ENCODE assay signal across 14 cellular contexts in genomic region chr1:158040323-158040722, GRCh38. TPM values are rescaled to one million over a fixed set of nuclear protein-coding genes. Genes with fewer than 3 reads are reported as not detected.
DNase-seq lines count a peak whose midpoint lies in the region; ATAC-seq and TF ChIP-seq lines count a peak whose summit lies in the region.
"Had no signal": no experiment of that assay in that cellular context is flagged by ENCODE, and none has a peak within 500 bp of the region (broad histone marks: within the 10 kb centered on the region; RNA-seq: fewer than 3 reads in every experiment).

No MANE protein-coding gene starts in this region.

- TF ChIP-seq CTCF in A673 (conservative IDR thresholded peaks at IDR 0.05; ENCODE audit: low read depth, low read length) (no peak), HFFc6 (IDR thresholded peaks at IDR 0.05) (no peak), chondrocyte (IDR thresholded peaks at IDR 0.05) (no peak), neural progenitor cell (IDR thresholded peaks at IDR 0.05) (no peak)

- POLR2A ChIA-PET in A673 (lab: Charles Lee; ENCODE audit: low non-redundant PET) = no interaction called here

- no peak for DNase-seq in A673 (ENCODE audit: low spot score)
- no peak for DNase-seq in HFFc6
- no peak for DNase-seq in chondrocyte (ENCODE audit: low spot score)
- DNase-seq in neural progenitor cell (ENCODE audit: low spot score) = no peak
- DNase-seq in mesenteric fat pad (ENCODE audit: low spot score) = no peak
- DNase-seq in sciatic nerve (ENCODE audit: low spot score) = no peak
- DNase-seq: CD8-positive, alpha-beta T cell; COR-L47; DMS53; H9 had no signal

- H3K36me3 Mint-ChIP-seq in HFFc6 (ENCODE audit: low read depth) = peaks cover under 1% of the 10 kb centered on the region; the same call in 1 of the 2 replicates
- H3K36me3 Mint-ChIP-seq in chondrocyte (ENCODE audit: low read depth) = peaks cover 6% of the 10 kb centered on the region
- peaks cover 8% of the 10 kb centered on the region for H3K36me3 Mint-ChIP-seq in neural progenitor cell
- H3K36me3 Mint-ChIP-seq: CD14-positive monocyte; CD8-positive, alpha-beta T cell had no signal

- no peaks in the 10 kb centered on the region for H3K27me3 ChIP-seq in A673 (replicated peaks; ENCODE audit: insufficient read depth, low read depth, low read length, poor library complexity)
- H3K27me3 ChIP-seq in neural progenitor cell = no peaks in the 10 kb centered on the region

- peaks cover 40% of the 10 kb centered on the region for H3F3A ChIP-seq in neural progenitor cell (ENCODE audit: low read depth)

- no peak overlapping the region for H3K4me2 ChIP-seq in neural progenitor cell
- H3K4me2 ChIP-seq: GM23338 had no signal

- H3K4me1 Mint-ChIP-seq in HFFc6 (ENCODE audit: low read depth) (peaks cover 73% of the 10 kb centered on the region), chondrocyte (ENCODE audit: low read depth) (peaks cover 77% of the 10 kb centered on the region), neural progenitor cell (peaks cover 81% of the 10 kb centered on the region)

- H3K4me3 ChIP-seq in A673 (ENCODE audit: low read depth, low read length, poor library complexity, severe bottlenecking) (no peak overlapping the region), neural progenitor cell (no peak overlapping the region)
- H3K4me3 ChIP-seq: GM12878, GM23338 had no signal

- H3K36me3 ChIP-seq in A673 (ENCODE audit: insufficient read depth, low read length, poor library complexity, severe bottlenecking) = peaks cover 10% of the 10 kb centered on the region
- H3K36me3 ChIP-seq in neural progenitor cell = no peaks in the 10 kb centered on the region

- peaks cover 95% of the 10 kb centered on the region for H3K79me2 ChIP-seq in neural progenitor cell (ENCODE audit: low read depth)

- H2AFZ ChIP-seq in neural progenitor cell (replicated peaks) = no peak overlapping the region
- H2AFZ ChIP-seq: GM23338 had no signal

- CTCF ChIA-PET in A673 (lab: Charles Lee) = interaction anchor here (1.6 kb wide), 1 partner anchor 48 kb away, joined by 4 read pairs; no protein-coding TSS in a partner anchor

- BruUV-seq in A673 (replicated peaks; lab: Mats Ljungman, UMichigan) = no TSS peak

- H3K4me3 Mint-ChIP-seq in HFFc6 (no peak overlapping the region), chondrocyte (ENCODE audit: unreplicated experiment) (no peak overlapping the region), neural progenitor cell (no peak overlapping the region)
- H3K4me3 Mint-ChIP-seq: CD14-positive monocyte; CD8-positive, alpha-beta T cell; GM23338; H9 had no signal

- H3K4me1 ChIP-seq in A673 (ENCODE audit: insufficient read depth, low read length, poor library complexity, severe bottlenecking) (peaks cover 62% of the 10 kb centered on the region), neural progenitor cell (peaks cover 58% of the 10 kb centered on the region)

- intact Hi-C loops in A673 (cut with micrococcal nuclease; ENCODE audit: unreplicated experiment) (no loop called here), sciatic nerve (cut with DNase I) (no loop called here)

- peaks cover 6% of the 10 kb centered on the region; the same call in 1 of the 2 replicates for H3K27me3 Mint-ChIP-seq in HFFc6 (ENCODE audit: insufficient read depth)
- H3K27me3 Mint-ChIP-seq in chondrocyte (ENCODE audit: low read depth) = no peaks in the 10 kb centered on the region
- peaks cover 7% of the 10 kb centered on the region for H3K27me3 Mint-ChIP-seq in neural progenitor cell (ENCODE audit: insufficient read depth, low read depth)

- ATAC-seq in HG02610 (IDR thresholded peaks at IDR 0.05; ENCODE audit: unreplicated experiment) (no peak), sciatic nerve (no peak)
- ATAC-seq: CD8-positive, alpha-beta T cell; GM12878; GM23338 had no signal

- H3K9me3 Mint-ChIP-seq in HFFc6 = no peaks in the 10 kb centered on the region
- H3K9me3 Mint-ChIP-seq in chondrocyte (ENCODE audit: low read depth) = no peaks in the 10 kb centered on the region
- H3K9me3 Mint-ChIP-seq in neural progenitor cell = no peaks in the 10 kb centered on the region
- H3K9me3 Mint-ChIP-seq: CD14-positive monocyte; CD8-positive, alpha-beta T cell; GM23338; H9 had no signal

- no peaks in the 10 kb centered on the region for H3K9me3 ChIP-seq in A673 (ENCODE audit: low read depth, low read length, poor library complexity, severe bottlenecking)
- H3K9me3 ChIP-seq in neural progenitor cell (ENCODE audit: low read depth) = no peaks in the 10 kb centered on the region

- H3K27ac ChIP-seq in A673 (ENCODE audit: low read depth, low read length, poor library complexity, severe bottlenecking) (peak overlapping the region; percentile 31), neural progenitor cell (no peak overlapping the region)

- peaks cover 78% of the 10 kb centered on the region for H4K20me1 ChIP-seq in neural progenitor cell (ENCODE audit: low read depth)

- H3K27ac Mint-ChIP-seq in HFFc6 (peak overlapping the region; percentile 81; the same call in 1 of the 2 replicates), chondrocyte (ENCODE audit: unreplicated experiment) (peak overlapping the region; percentile 28), neural progenitor cell (peak overlapping the region; percentile 21)
- H3K27ac Mint-ChIP-seq: CD14-positive monocyte; CD8-positive, alpha-beta T cell; GM23338; H9 had no signal

- H3K9ac ChIP-seq in neural progenitor cell = no peak overlapping the region

RNA-seq across cellular contexts. Expression of gene KIRREL1, which starts 46.9 kb away (rescaled TPM):
- total RNA-seq in A673 (2021) (187 and 211 TPM in 2 replicates), chondrocyte (159 to 166 TPM (median 165 TPM) in 3 replicates), neural progenitor cell (ENCODE audit: low replicate concordance) (39.5 and 70.7 TPM in 2 replicates), mesenteric fat pad (99.8 TPM), sciatic nerve (67.8 TPM)
- 100 to 1,000 TPM in 5 of 6 experiments, 10 to 100 TPM in 1; 99.5 to 121 (median 107) TPM for total RNA-seq in HFFc6 (2021; fragmentation: NEBNext Ultra II Directional; extraction: Animal tissue kit (Norgen Biotek cat#: 25700))
- total RNA-seq: CD8-positive, alpha-beta T cell had no signal

Comparison
In these comparisons a context has a peak if more than half of its experiments do, and no peak if none do; other contexts are left out.
1. H3K27ac Mint-ChIP-seq: peak in every context shown above with its lines; median percentile 81 in HFFc6; 28 in chondrocyte; 21 in neural progenitor cell.